Comparison of ENCODE assay signal across 8 cellular contexts in genomic region chr6:122789862-122790739, GRCh38. TPM values are rescaled to one million over a fixed set of nuclear protein-coding genes. Genes with fewer than 3 reads are reported as not detected.
DNase-seq lines count a peak whose midpoint lies in the region; ATAC-seq and TF ChIP-seq lines count a peak whose summit lies in the region.

No MANE protein-coding gene starts in this region.

- no TSS peak for BruUV-seq in Panc1 (replicated peaks; lab: Mats Ljungman, UMichigan)

- in situ Hi-C loops in Panc1 (cut with HindIII; ENCODE audit: low pct_unique_long_range_greater_than_20kb, low sequenced_read_pairs), result no loop called here

- H3K4me3 ChIP-seq in Panc1 (ENCODE audit: low read depth in 2 of 2, low read length in 2 of 2), result peak overlapping the region; percentile 65 to 70
- peak overlapping the region; percentile 58 to 82 for H3K4me3 ChIP-seq in left lung

- peak overlapping the region; percentile 68 for H3K27ac ChIP-seq in Panc1 (ENCODE audit: low read length)
- H3K27ac ChIP-seq in caudate nucleus (ENCODE audit: low read depth, low read length), result peak overlapping the region; percentile 92
- H3K27ac ChIP-seq in left lung, result peak overlapping the region; percentile 97 to 98

- TF ChIP-seq CTCF in Panc1 (IDR thresholded peaks at IDR 0.05) (peak; percentile 28; the same call in 1 of the 2 replicates), left lung (IDR thresholded peaks at IDR 0.05) (no peak)

- H3K36me3 Mint-ChIP-seq in stimulated activated naive CD8-positive, alpha-beta T cell treated with anti-CD3 and anti-CD28 coated beads, Interleukin-15, Interleukin-2, amounts not matched to agents 100 ng/mL and 50 ng/mL, for 24 hours (ENCODE audit: low read depth), result no peaks in the 10 kb centered on the region

- H3K27ac Mint-ChIP-seq in stimulated activated naive CD8-positive, alpha-beta T cell treated with anti-CD3 and anti-CD28 coated beads, Interleukin-15, Interleukin-2, amounts not matched to agents 100 ng/mL and 50 ng/mL, for 24 hours, result peak overlapping the region; percentile 79

- intact Hi-C loops in Panc1 (cut with micrococcal nuclease; ENCODE audit: unreplicated experiment), result no loop called here
- intact Hi-C loops in left lung (cut with DNase I), result no loop called here

- DNase-seq in DMS79 treated with DMSO at 0.1 percent for 48 hours (lab: John Stamatoyannopoulos, UW) (peak; percentile 89), Panc1 (ENCODE audit: low read depth, low spot score) (peak; percentile 18), caudate nucleus (lab: John Stamatoyannopoulos, UW) (peak in 26 of 61 donors; percentile 3 to 81 (median 57)), left lung (peak in 1 of 2 donors; percentile 49), activated gamma-delta T cell treated with Interleukin-2 at 50 U/mL for 16 hours (no peak)

- peak overlapping the region; percentile 88 for H3K4me3 Mint-ChIP-seq in stimulated activated naive CD8-positive, alpha-beta T cell treated with anti-CD3 and anti-CD28 coated beads, Interleukin-15, Interleukin-2, amounts not matched to agents 100 ng/mL and 50 ng/mL, for 24 hours

- H3K9me3 Mint-ChIP-seq in stimulated activated naive CD8-positive, alpha-beta T cell treated with anti-CD3 and anti-CD28 coated beads, Interleukin-15, Interleukin-2, amounts not matched to agents 100 ng/mL and 50 ng/mL, for 24 hours, result no peaks in the 10 kb centered on the region

- H3K27me3 ChIP-seq in Panc1 (ENCODE audit: control insufficient read depth, insufficient read depth, low read length) (peaks cover 4% of the 10 kb centered on the region; the same call in 1 of the 2 replicates), left lung (peaks cover 0 to 23% of the 10 kb centered on the region in 2 donors)

- ATAC-seq in GM19438 (IDR thresholded peaks at IDR 0.05; ENCODE audit: low read depth, unreplicated experiment) (peak; percentile 45), HG03439 (IDR thresholded peaks at IDR 0.05; ENCODE audit: unreplicated experiment) (peak; percentile 45), Panc1 (peak; percentile 65), left lung (peak; percentile 54)

- peaks cover 21% of the 10 kb centered on the region for H3K4me1 Mint-ChIP-seq in stimulated activated naive CD8-positive, alpha-beta T cell treated with anti-CD3 and anti-CD28 coated beads, Interleukin-15, Interleukin-2, amounts not matched to agents 100 ng/mL and 50 ng/mL, for 24 hours (ENCODE audit: low read depth)

- H3K4me1 ChIP-seq in Panc1 (ENCODE audit: control insufficient read depth, insufficient read depth, low read length), result peaks cover 9% of the 10 kb centered on the region; the same call in 1 of the 2 replicates
- peaks cover 6 to 39% of the 10 kb centered on the region in 2 donors for H3K4me1 ChIP-seq in left lung

- no peaks in the 10 kb centered on the region for H3K9me3 ChIP-seq in Panc1 (ENCODE audit: control insufficient read depth, insufficient read depth, low read depth, low read length)
- H3K9me3 ChIP-seq in left lung, result no peaks in the 10 kb centered on the region

- H3K36me3 ChIP-seq in Panc1 (ENCODE audit: control insufficient read depth, insufficient read depth, low read length) (no peaks in the 10 kb centered on the region), left lung (no peaks in the 10 kb centered on the region)

- POLR2A ChIA-PET in Panc1 (lab: Charles Lee), result interaction anchor here (0.6 kb wide), 1 partner anchor 138 kb away, joined by 3 read pairs; no protein-coding TSS in a partner anchor

- H3K27me3 Mint-ChIP-seq in stimulated activated naive CD8-positive, alpha-beta T cell treated with anti-CD3 and anti-CD28 coated beads, Interleukin-15, Interleukin-2, amounts not matched to agents 100 ng/mL and 50 ng/mL, for 24 hours, result peaks cover 67% of the 10 kb centered on the region

- CTCF ChIA-PET in Panc1 (lab: Charles Lee), result interaction anchor here (1.5 kb wide), 1 partner anchor 9 kb away, joined by 5 read pairs; no protein-coding TSS in a partner anchor

RNA-seq across cellular contexts. Expression of gene SMPDL3A, which starts 1.0 kb away (rescaled TPM):
- total RNA-seq in Panc1 (2021; ENCODE audit: unreplicated experiment) (1.8 TPM), left lung (10 to 100 TPM; 27.4 to 30.6 TPM)
- 2.2 TPM for polyA plus RNA-seq in Panc1 (2012; ENCODE audit: insufficient read length)

RNA-seq across cellular contexts. Expression of gene FABP7, which starts 10.6 kb away (rescaled TPM):
- total RNA-seq in Panc1 (2021; ENCODE audit: unreplicated experiment), result not detected
- not detected for polyA plus RNA-seq in Panc1 (2012; ENCODE audit: insufficient read length)
- total RNA-seq in left lung, result not detected
